In genomic region chr2:68062680-68063387, GRCh38 we compare ENCODE assay signal across 8 cellular contexts. TPM values are rescaled to one million over a fixed set of nuclear protein-coding genes. Genes with fewer than 3 reads are reported as not detected.
DNase-seq lines count a peak whose midpoint lies in the region; ATAC-seq and TF ChIP-seq lines count a peak whose summit lies in the region.

TSS of gene C1D (minus strand) at chr2:68063004. CDS start at chr2:68047310, 15,694 bp downstream.

- H3K27ac Mint-ChIP-seq in activated CD4-positive, alpha-beta T cell treated with anti-CD3 and anti-CD28 coated beads, Interleukin-2, amount 10 ng/mL, durations not matched to agents 7 days and 5 days, result peak within 1 kb of the TSS; percentile 99

- H3K9me3 Mint-ChIP-seq in activated CD4-positive, alpha-beta T cell treated with anti-CD3 and anti-CD28 coated beads, Interleukin-2, amount 10 ng/mL, durations not matched to agents 7 days and 5 days, result no peaks in the 10 kb centered on the region

- H3K4me3 ChIP-seq in BJ (ENCODE audit: low read depth, low read length), result peak within 1 kb of the TSS; percentile 56

- H3K27me3 ChIP-seq in BJ (ENCODE audit: control insufficient read depth, insufficient read depth, low read length), result no peaks in the 10 kb centered on the region

- peaks cover 19% of the 10 kb centered on the region for H3K27me3 Mint-ChIP-seq in activated CD4-positive, alpha-beta T cell treated with anti-CD3 and anti-CD28 coated beads, Interleukin-2, amount 10 ng/mL, durations not matched to agents 7 days and 5 days

- no peaks in the 10 kb centered on the region; the same call in 1 of the 2 replicates for H3K36me3 ChIP-seq in BJ (ENCODE audit: control insufficient read depth, insufficient read depth, low read length)

- no peaks in the 10 kb centered on the region for H3K36me3 Mint-ChIP-seq in activated CD4-positive, alpha-beta T cell treated with anti-CD3 and anti-CD28 coated beads, Interleukin-2, amount 10 ng/mL, durations not matched to agents 7 days and 5 days (ENCODE audit: low read depth)

- H3K4me1 Mint-ChIP-seq in activated CD4-positive, alpha-beta T cell treated with anti-CD3 and anti-CD28 coated beads, Interleukin-2, amount 10 ng/mL, durations not matched to agents 7 days and 5 days, result peaks cover 30% of the 10 kb centered on the region

- POLR2A ChIA-PET in BJ (lab: Charles Lee), result no interaction called here
- POLR2A ChIA-PET in activated CD4-positive, alpha-beta T cell treated with anti-CD3 and anti-CD28 coated beads, Interleukin-2, amount 10 ng/mL, durations not matched to agents 7 days and 5 days (lab: Charles Lee), result interaction anchor here (0.6 kb wide), 2 partner anchors 248 to 1176 kb away, joined by 3 read pairs; no protein-coding TSS in a partner anchor

- peak within 1 kb of the TSS; percentile 96 for H3K4me3 Mint-ChIP-seq in activated CD4-positive, alpha-beta T cell treated with anti-CD3 and anti-CD28 coated beads, Interleukin-2, amount 10 ng/mL, durations not matched to agents 7 days and 5 days

- peak; percentile 96 for ATAC-seq in GM19324 (IDR thresholded peaks at IDR 0.05; ENCODE audit: low FRiP score, unreplicated experiment)
- peak; percentile 84 for ATAC-seq in HG03469 (IDR thresholded peaks at IDR 0.05; ENCODE audit: unreplicated experiment)

- peak; percentile 51 for DNase-seq in BJ (ENCODE audit: low read depth)
- DNase-seq in NCI-H69 (lab: John Stamatoyannopoulos, UW), result peak; percentile 91
- peak; percentile 93 for DNase-seq in activated CD4-positive, alpha-beta T cell treated with anti-CD3 and anti-CD28 coated beads, Interleukin-2, amount 10 ng/mL, durations not matched to agents 7 days and 5 days
- peak; percentile 90 for DNase-seq in dedifferentiated amniotic fluid mesenchymal stem cell (ENCODE audit: extremely low spot score)
- peak; percentile 97 for DNase-seq in left kidney (ENCODE audit: low read depth, low spot score)
- DNase-seq in stimulated activated CD4-positive, alpha-beta T cell treated with anti-CD3 and anti-CD28 coated beads, Interleukin-2, amount 100 ng/mL, for 24 hours, result peak; percentile 96

- TF ChIP-seq CTCF in BJ (IDR thresholded peaks at IDR 0.05; ENCODE audit: insufficient read depth, low read depth, low read length), result no peak

- CTCF ChIA-PET in BJ (lab: Yijun Ruan, JAX), result no interaction called here
- CTCF ChIA-PET in activated CD4-positive, alpha-beta T cell treated with anti-CD3 and anti-CD28 coated beads, Interleukin-2, amount 10 ng/mL, durations not matched to agents 7 days and 5 days (lab: Charles Lee), result interaction anchor here (1.5 kb wide), 1 partner anchor 22 kb away, joined by 4 read pairs; no protein-coding TSS in a partner anchor

RNA-seq across cellular contexts. Expression of gene C1D, which starts in this region (rescaled TPM):
- polyA plus RNA-seq in BJ (2011; rRNA removed), result 11.4 and 30.4 TPM in 2 replicates
- 2.0 and 2.5 TPM in 2 replicates for polyA minus RNA-seq in BJ (2011; rRNA and poly(A)+ RNA removed)
- 10 to 100 TPM; 14.6 to 14.7 TPM for total RNA-seq in activated CD4-positive, alpha-beta T cell treated with anti-CD3 and anti-CD28 coated beads, Interleukin-2, amount 10 ng/mL, durations not matched to agents 7 days and 5 days

Comparison
In these comparisons a context has a peak if more than half of its experiments do, and no peak if none do; other contexts are left out.
1. Peak in every context shown above with its lines: DNase-seq, ATAC-seq and H3K4me3 ChIP-seq.